ENCODE assay signal across 12 cellular contexts in the genomic region with DNA sequence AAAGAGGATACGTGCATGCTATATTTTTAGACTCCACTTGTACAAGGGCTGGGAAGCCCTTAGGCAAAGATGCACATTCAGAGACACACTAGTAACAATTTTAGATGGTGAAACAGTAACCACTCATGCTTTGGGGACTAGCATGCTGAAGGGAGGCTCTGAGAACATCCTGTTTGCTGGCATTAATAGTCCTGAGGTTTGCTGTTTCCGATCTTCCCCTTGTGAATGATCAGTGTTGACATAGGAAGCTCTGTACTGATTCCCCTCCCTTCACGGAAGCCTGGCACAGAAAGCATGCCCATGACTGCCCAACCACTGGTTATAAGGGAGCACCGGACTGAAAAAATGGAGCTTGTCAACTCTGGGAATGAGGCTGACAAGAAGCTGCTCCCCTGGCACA.
DNase-seq lines count a peak whose midpoint lies in the region; ATAC-seq and TF ChIP-seq lines count a peak whose summit lies in the region.
"Had no signal": no experiment of that assay in that cellular context is flagged by ENCODE, and none has a peak within 500 bp of the region (broad histone marks: within the 10 kb centered on the region; RNA-seq: fewer than 3 reads in every experiment).

No MANE protein-coding gene starts in this region.

- TF ChIP-seq CTCF in RWPE2 (IDR thresholded peaks at IDR 0.05; ENCODE audit: poor library complexity, severe bottlenecking) (no peak), fibroblast of pulmonary artery (IDR thresholded peaks at IDR 0.05; ENCODE audit: low read length, missing control alignments) (no peak)

- ATAC-seq in RWPE2 (ENCODE audit: low read depth) = peak; percentile 32; the same call in 2 of the 3 replicates
- ATAC-seq: naive thymus-derived CD8-positive, alpha-beta T cell had no signal

- no peaks in the 10 kb centered on the region for H3K27me3 Mint-ChIP-seq in T-helper 2 cell treated with Interferon-gamma antibody and Interleukin-4, amounts not matched to agents 5 μg/mL and 100 μg/mL, for 36 hours (ENCODE audit: low read depth)

- H3K27ac ChIP-seq in RWPE2 (ENCODE audit: poor library complexity, severe bottlenecking) = no peak overlapping the region
- peak overlapping the region; percentile 23 for H3K27ac ChIP-seq in skeletal muscle tissue (ENCODE audit: low read depth, low read length)

- no peaks in the 10 kb centered on the region for H3K9me3 Mint-ChIP-seq in T-helper 2 cell treated with Interferon-gamma antibody and Interleukin-4, amounts not matched to agents 5 μg/mL and 100 μg/mL, for 36 hours
- H3K9me3 Mint-ChIP-seq: naive thymus-derived CD8-positive, alpha-beta T cell had no signal

- H3K4me1 Mint-ChIP-seq in T-helper 2 cell treated with Interferon-gamma antibody and Interleukin-4, amounts not matched to agents 5 μg/mL and 100 μg/mL, for 36 hours (ENCODE audit: low read depth) = peaks cover 46% of the 10 kb centered on the region

- no peak overlapping the region for H3K4me3 ChIP-seq in RWPE2 (ENCODE audit: severe bottlenecking)
- no peak overlapping the region for H3K4me3 ChIP-seq in fibroblast of pulmonary artery (replicated peaks; ENCODE audit: low read depth, low read length)
- no peak overlapping the region for H3K4me3 ChIP-seq in skeletal muscle tissue (ENCODE audit: low read length in 3 of 3)
- H3K4me3 ChIP-seq: skin epidermis had no signal

- H3K9me3 ChIP-seq in RWPE2 (ENCODE audit: severe bottlenecking) (no peaks in the 10 kb centered on the region), skeletal muscle tissue (ENCODE audit: control insufficient read depth in 3 of 3, low read length in 3 of 3) (no peaks in the 10 kb centered on the region)

- no peaks in the 10 kb centered on the region for H3K27me3 ChIP-seq in RWPE2 (ENCODE audit: insufficient read depth, poor library complexity, severe bottlenecking)
- no peaks in the 10 kb centered on the region for H3K27me3 ChIP-seq in skeletal muscle tissue (ENCODE audit: control insufficient read depth in 3 of 3, insufficient read depth in 3 of 3, low read length in 3 of 3)

- no peak overlapping the region for H3K9ac ChIP-seq in skeletal muscle tissue (ENCODE audit: low read depth in 1 of 3, low read length in 3 of 3)

- H3K4me3 Mint-ChIP-seq in T-helper 2 cell treated with Interferon-gamma antibody and Interleukin-4, amounts not matched to agents 5 μg/mL and 100 μg/mL, for 36 hours = peak overlapping the region; percentile 50

- H3K27ac Mint-ChIP-seq in T-helper 2 cell treated with Interferon-gamma antibody and Interleukin-4, amounts not matched to agents 5 μg/mL and 100 μg/mL, for 36 hours = peak overlapping the region; percentile 67

- H3K36me3 Mint-ChIP-seq in T-helper 2 cell treated with Interferon-gamma antibody and Interleukin-4, amounts not matched to agents 5 μg/mL and 100 μg/mL, for 36 hours (ENCODE audit: low read depth) = no peaks in the 10 kb centered on the region
- H3K36me3 Mint-ChIP-seq: naive thymus-derived CD8-positive, alpha-beta T cell had no signal

- DNase-seq in T-helper 2 cell treated with Interferon-gamma antibody and Interleukin-4, amounts not matched to agents 5 μg/mL and 100 μg/mL, for 36 hours (ENCODE audit: low spot score) = no peak
- DNase-seq in T-helper 2 cell (no peak), RWPE2 (ENCODE audit: low spot score) (no peak), fibroblast of pulmonary artery (ENCODE audit: low read depth) (peak; percentile 14), cortex of kidney (lab: John Stamatoyannopoulos, UW) (no peak), NCI-H2196 treated with DMSO at 0.1 percent for 48 hours (lab: John Stamatoyannopoulos, UW; ENCODE audit: unreplicated experiment) (no peak)
- no peak for DNase-seq in stimulated activated CD4-positive, alpha-beta T cell treated with anti-CD3 and anti-CD28 coated beads, Interleukin-1b, Interleukin-23, amount 100 ng/mL, for 48 hours
- DNase-seq: activated effector memory CD4-positive, alpha-beta T cell treated with Interleukin-2 at 50 U/mL for 16 hours; naive thymus-derived CD8-positive, alpha-beta T cell; NCI-H2227 treated with DMSO at 0.1 percent for 48 hours had no signal

- peaks cover 10% of the 10 kb centered on the region for H3K4me1 ChIP-seq in RWPE2 (ENCODE audit: insufficient read depth, poor library complexity, severe bottlenecking)
- H3K4me1 ChIP-seq in skeletal muscle tissue (ENCODE audit: control insufficient read depth in 3 of 3, insufficient read depth in 3 of 3, low read length in 3 of 3) = peaks cover 20 to 46% (median 32%) of the 10 kb centered on the region in 3 donors

- H3K36me3 ChIP-seq in RWPE2 (ENCODE audit: low read depth) (peaks cover 12% of the 10 kb centered on the region; the same call in 1 of the 2 replicates), skeletal muscle tissue (ENCODE audit: control insufficient read depth in 3 of 3, insufficient read depth in 3 of 3, low read length in 3 of 3) (peaks cover 0 to 5% (median 4%) of the 10 kb centered on the region in 3 donors)
